Comparison of ENCODE assay signal across 16 cellular contexts in the genomic region with DNA sequence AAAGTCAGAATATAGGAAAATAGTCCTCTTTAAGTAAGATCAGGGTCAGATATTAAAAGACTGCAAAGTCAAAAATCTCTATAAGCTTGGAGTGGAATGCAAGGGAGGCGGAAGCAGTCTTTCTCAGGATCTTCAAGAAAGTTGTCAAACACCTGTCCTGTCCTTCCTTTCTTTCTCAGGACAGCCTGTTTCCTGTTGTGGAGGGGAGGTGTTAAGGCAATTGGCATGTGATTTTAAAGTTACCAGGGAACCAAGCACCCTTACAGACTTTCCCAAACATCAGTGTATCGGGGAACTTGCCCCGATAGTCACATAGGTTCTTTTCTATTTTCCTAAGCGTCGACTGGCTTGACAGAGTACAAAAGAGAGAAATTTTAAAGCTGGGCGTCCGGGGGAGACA. TPM values are rescaled to one million over a fixed set of nuclear protein-coding genes. Genes with fewer than 3 reads are reported as not detected.
DNase-seq lines count a peak whose midpoint lies in the region; ATAC-seq and TF ChIP-seq lines count a peak whose summit lies in the region.
"Had no signal": no experiment of that assay in that cellular context is flagged by ENCODE, and none has a peak within 500 bp of the region (broad histone marks: within the 10 kb centered on the region; RNA-seq: fewer than 3 reads in every experiment).

No MANE protein-coding gene starts in this region.

- H3K79me2 ChIP-seq in mammary epithelial cell (ENCODE audit: insufficient read depth, low read length): peaks cover 35% of the 10 kb centered on the region

- CTCF ChIA-PET in MCF 10A (lab: Yijun Ruan, JAX) (interaction anchor here (0.6 to 0.7 kb wide), 2 partner anchors 43 to 51 kb away, joined by 3 read pairs; no protein-coding TSS in a partner anchor), mammary epithelial cell (lab: Charles Lee; ENCODE audit: low non-redundant PET) (no interaction called here)
- CTCF ChIA-PET in activated CD8-positive, alpha-beta T cell treated with anti-CD3 and anti-CD28 coated beads, Interleukin-2, amount 10 ng/mL, durations not matched to agents 7 days and 5 days (lab: Charles Lee): no interaction called here

- DNase-seq in MCF 10A (ENCODE audit: unreplicated experiment) (no peak), mammary epithelial cell (no peak), type B pancreatic cell (ENCODE audit: extremely low spot score, unreplicated experiment) (no peak), suprapubic skin (ENCODE audit: low spot score in 2 of 2) (no peak), thyroid gland (no peak)
- DNase-seq in activated CD8-positive, alpha-beta T cell treated with anti-CD3 and anti-CD28 coated beads, Interleukin-2, amount 10 ng/mL, durations not matched to agents 7 days and 5 days: no peak
- DNase-seq: hippocampal formation; left lung; MG63; NCI-H526 treated with DMSO at 0.1 percent for 48 hours; stimulated activated CD4-positive, alpha-beta T cell treated with anti-CD3 and anti-CD28 coated beads, Interleukin-2, amount 100 ng/mL, for 24 hours; transverse colon had no signal

- H2AFZ ChIP-seq in mammary epithelial cell (ENCODE audit: low read depth, low read length): no peak overlapping the region

- POLR2A ChIA-PET in MCF 10A (lab: Yijun Ruan, JAX): interaction anchor here (1.0 kb wide), 1 partner anchor 9 kb away, joined by 4 read pairs; no protein-coding TSS in a partner anchor
- POLR2A ChIA-PET in activated CD8-positive, alpha-beta T cell treated with anti-CD3 and anti-CD28 coated beads, Interleukin-2, amount 10 ng/mL, durations not matched to agents 7 days and 5 days (lab: Charles Lee): interaction anchor here (0.5 kb wide), 1 partner anchor 55 kb away, joined by 4 read pairs; no protein-coding TSS in a partner anchor

- no peaks in the 10 kb centered on the region for H3K9me3 Mint-ChIP-seq in MCF 10A (ENCODE audit: unreplicated experiment)
- no peaks in the 10 kb centered on the region for H3K9me3 Mint-ChIP-seq in activated CD8-positive, alpha-beta T cell treated with anti-CD3 and anti-CD28 coated beads, Interleukin-2, amount 10 ng/mL, durations not matched to agents 7 days and 5 days (ENCODE audit: insufficient read depth)
- no peaks in the 10 kb centered on the region for H3K9me3 Mint-ChIP-seq in type B pancreatic cell

- H3K9ac ChIP-seq in mammary epithelial cell (ENCODE audit: insufficient read depth, low read length) (no peak overlapping the region), iPS-18a (ENCODE audit: low read length) (peak overlapping the region; percentile 8)

- H3K4me3 ChIP-seq in mammary epithelial cell (replicated peaks in 1 of 3; ENCODE audit: insufficient read depth in 1 of 3, low read depth in 2 of 3, low read length in 3 of 3) (no peak overlapping the region), iPS-18a (ENCODE audit: low read length) (peak overlapping the region; percentile 39), suprapubic skin (no peak overlapping the region), thyroid gland (replicated peaks in 1 of 3) (no peak overlapping the region)
- H3K4me3 ChIP-seq: left lung, right atrium auricular region, transverse colon had no signal

- no peaks in the 10 kb centered on the region for H4K20me1 ChIP-seq in mammary epithelial cell (ENCODE audit: insufficient read depth, low read length)

- H3K27me3 ChIP-seq in mammary epithelial cell (ENCODE audit: insufficient read depth, low read length): no peaks in the 10 kb centered on the region
- no peaks in the 10 kb centered on the region for H3K27me3 ChIP-seq in iPS-18a (ENCODE audit: control insufficient read depth, insufficient read depth, low read length)
- no peaks in the 10 kb centered on the region for H3K27me3 ChIP-seq in suprapubic skin
- H3K27me3 ChIP-seq in thyroid gland: no peaks in the 10 kb centered on the region
- H3K27me3 ChIP-seq: left lung, MG63, right atrium auricular region, transverse colon had no signal

- H3K4me3 Mint-ChIP-seq in MCF 10A (ENCODE audit: unreplicated experiment) (peak overlapping the region; percentile 53), type B pancreatic cell (peak overlapping the region; percentile 82)
- peak overlapping the region; percentile 47 for H3K4me3 Mint-ChIP-seq in activated CD8-positive, alpha-beta T cell treated with anti-CD3 and anti-CD28 coated beads, Interleukin-2, amount 10 ng/mL, durations not matched to agents 7 days and 5 days

- H3K36me3 Mint-ChIP-seq in MCF 10A (ENCODE audit: insufficient read depth, unreplicated experiment): peaks cover 49% of the 10 kb centered on the region
- H3K36me3 Mint-ChIP-seq in activated CD8-positive, alpha-beta T cell treated with anti-CD3 and anti-CD28 coated beads, Interleukin-2, amount 10 ng/mL, durations not matched to agents 7 days and 5 days (ENCODE audit: low read depth): peaks cover 24% of the 10 kb centered on the region
- H3K36me3 Mint-ChIP-seq in type B pancreatic cell: peaks cover 8% of the 10 kb centered on the region

- dilution Hi-C loops in mammary epithelial cell (cut with HindIII; ENCODE audit: low sequenced_read_pairs): loop anchor here (5.0 kb wide), 2 partner anchors 68 to 93 kb away; no protein-coding TSS in a partner anchor

- no peak overlapping the region for H3K27ac ChIP-seq in mammary epithelial cell (ENCODE audit: insufficient read depth, low read depth, low read length)
- peak overlapping the region; percentile 11 for H3K27ac ChIP-seq in iPS-18a (ENCODE audit: low read length)
- no peak overlapping the region for H3K27ac ChIP-seq in suprapubic skin
- H3K27ac ChIP-seq in thyroid gland: no peak overlapping the region
- H3K27ac ChIP-seq: left lung, right atrium auricular region, transverse colon had no signal

- intact Hi-C loops in MCF 10A (cut with micrococcal nuclease): no loop called here
- intact Hi-C loops in mammary epithelial cell (cut with micrococcal nuclease): loop anchor here (5.0 kb wide), 3 partner anchors 52 to 158 kb away; a partner anchor contains a TSS
- intact Hi-C loops in thyroid gland (cut with DNase I): no loop called here

- H3K27ac Mint-ChIP-seq in MCF 10A (ENCODE audit: low read depth, unreplicated experiment) (no peak overlapping the region), type B pancreatic cell (peak overlapping the region; percentile 87)
- no peak overlapping the region for H3K27ac Mint-ChIP-seq in activated CD8-positive, alpha-beta T cell treated with anti-CD3 and anti-CD28 coated beads, Interleukin-2, amount 10 ng/mL, durations not matched to agents 7 days and 5 days

- BruUV-seq in MCF 10A (replicated peaks; lab: Mats Ljungman, UMichigan) (no TSS peak), mammary epithelial cell (replicated peaks; lab: Mats Ljungman, UMichigan) (no TSS peak)

- peaks cover 12% of the 10 kb centered on the region for H3K36me3 ChIP-seq in mammary epithelial cell (ENCODE audit: insufficient read depth, low read length)
- peaks cover 36% of the 10 kb centered on the region for H3K36me3 ChIP-seq in iPS-18a (ENCODE audit: control insufficient read depth, low read depth, low read length)
- peaks cover 26% of the 10 kb centered on the region for H3K36me3 ChIP-seq in suprapubic skin
- peaks cover 17 to 26% of the 10 kb centered on the region in 2 donors for H3K36me3 ChIP-seq in thyroid gland

- H3K4me1 Mint-ChIP-seq in MCF 10A (ENCODE audit: insufficient read depth, unreplicated experiment): peaks cover 13% of the 10 kb centered on the region
- H3K4me1 Mint-ChIP-seq in activated CD8-positive, alpha-beta T cell treated with anti-CD3 and anti-CD28 coated beads, Interleukin-2, amount 10 ng/mL, durations not matched to agents 7 days and 5 days (ENCODE audit: low read depth): peaks cover 43% of the 10 kb centered on the region
- H3K4me1 Mint-ChIP-seq in type B pancreatic cell (ENCODE audit: unreplicated experiment): peaks cover 30% of the 10 kb centered on the region

- no peak for ATAC-seq in activated CD8-positive, alpha-beta T cell treated with anti-CD3 and anti-CD28 coated beads, Interleukin-2, amount 10 ng/mL, durations not matched to agents 7 days and 5 days
- no peak for ATAC-seq in HG02884 (IDR thresholded peaks at IDR 0.05; ENCODE audit: unreplicated experiment)
- ATAC-seq: left lung, Panc1 had no signal

- no peak for TF ChIP-seq CTCF in MCF 10A (IDR thresholded peaks at IDR 0.05; ENCODE audit: unreplicated experiment)
- no peak for TF ChIP-seq CTCF in mammary epithelial cell (conservative IDR thresholded peaks at IDR 0.05 in 1 of 2, IDR thresholded peaks at IDR 0.05 in 1 of 2; ENCODE audit: extremely low read depth in 1 of 2, insufficient read depth in 1 of 2, low read depth in 1 of 2, low read length in 2 of 2)
- no peak for TF ChIP-seq CTCF in type B pancreatic cell (conservative IDR thresholded peaks at IDR 0.05)
- no peak for TF ChIP-seq CTCF in suprapubic skin (IDR thresholded peaks at IDR 0.05)
- TF ChIP-seq CTCF in thyroid gland (IDR thresholded peaks at IDR 0.05): no peak

- 77% methylated on average over 6 of the region's 7 CpGs for WGBS in mammary epithelial cell (ENCODE audit: low coverage, missing lambda C conversion rate)
- WGBS in suprapubic skin: 77% methylated on average over 7 of the region's 7 CpGs
- WGBS in thyroid gland, 2 donors: 74 to 86% methylated on average over 7 of the region's 7 CpGs

- no peak for TF ChIP-seq EP300 in suprapubic skin (IDR thresholded peaks at IDR 0.05)

- in situ Hi-C loops in mammary epithelial cell (cut with MboI; ENCODE audit: low sequenced_read_pairs in 2 of 2): no loop called here

- H3K4me2 ChIP-seq in mammary epithelial cell (ENCODE audit: insufficient read depth, low read depth, low read length): no peak overlapping the region

- H3K27me3 Mint-ChIP-seq in MCF 10A (ENCODE audit: insufficient read depth, unreplicated experiment): no peaks in the 10 kb centered on the region
- no peaks in the 10 kb centered on the region for H3K27me3 Mint-ChIP-seq in activated CD8-positive, alpha-beta T cell treated with anti-CD3 and anti-CD28 coated beads, Interleukin-2, amount 10 ng/mL, durations not matched to agents 7 days and 5 days (ENCODE audit: low read depth)
- H3K27me3 Mint-ChIP-seq in type B pancreatic cell: no peaks in the 10 kb centered on the region

- no peaks in the 10 kb centered on the region for H3K9me3 ChIP-seq in mammary epithelial cell (replicated peaks; ENCODE audit: insufficient read depth, low read length)
- no peaks in the 10 kb centered on the region for H3K9me3 ChIP-seq in iPS-18a (ENCODE audit: control insufficient read depth, low read depth, low read length)
- H3K9me3 ChIP-seq in suprapubic skin: no peaks in the 10 kb centered on the region
- H3K9me3 ChIP-seq in thyroid gland: no peaks in the 10 kb centered on the region
- H3K9me3 ChIP-seq: left lung, MG63, right atrium auricular region, transverse colon had no signal

- TF ChIP-seq POLR2A in suprapubic skin (IDR thresholded peaks at IDR 0.05) (no peak), thyroid gland (IDR thresholded peaks at IDR 0.05) (no peak)

- H3K4me1 ChIP-seq in mammary epithelial cell (ENCODE audit: insufficient read depth, low read length) (peaks cover 9% of the 10 kb centered on the region), iPS-18a (ENCODE audit: control insufficient read depth, low read depth, low read length) (peaks cover 22% of the 10 kb centered on the region), suprapubic skin (peaks cover 32% of the 10 kb centered on the region), thyroid gland (peaks cover 16 to 17% of the 10 kb centered on the region in 2 donors)

RNA-seq across cellular contexts. Expression of a gene that starts 2.1 kb away (rescaled TPM):
- 362 and 455 TPM in 2 replicates for total RNA-seq in MCF 10A (2022)
- 100 to 1,000 TPM; 142 to 269 TPM for total RNA-seq in mammary epithelial cell
- 382 TPM for polyA plus RNA-seq in mammary epithelial cell
- polyA minus RNA-seq in mammary epithelial cell: 123 TPM
- 100 to 1,000 TPM; 232 to 238 TPM for total RNA-seq in activated CD8-positive, alpha-beta T cell treated with anti-CD3 and anti-CD28 coated beads, Interleukin-2, amount 10 ng/mL, durations not matched to agents 7 days and 5 days
- total RNA-seq in type B pancreatic cell (ENCODE audit: low replicate concordance): 239 and 287 TPM in 2 replicates
- 100 to 1,000 TPM; 167 to 312 (median 272) TPM for total RNA-seq in suprapubic skin
- total RNA-seq in thyroid gland: 100 to 1,000 TPM; 172 to 408 (median 330) TPM

RNA-seq across cellular contexts. Expression of a gene that starts 2.3 kb away (rescaled TPM):
- total RNA-seq in MCF 10A (2022) (11.9 and 12.8 TPM in 2 replicates), mammary epithelial cell (10 to 100 TPM; 13.7 to 20.5 TPM), type B pancreatic cell (ENCODE audit: low replicate concordance) (22.3 and 26.1 TPM in 2 replicates), suprapubic skin (10 to 100 TPM; 25.3 to 37.7 (median 31.3) TPM), thyroid gland (10 to 100 TPM; 33.6 to 48.6 (median 41.7) TPM)
- 16.8 TPM for polyA plus RNA-seq in mammary epithelial cell
- 26.4 TPM for polyA minus RNA-seq in mammary epithelial cell
- 10 to 100 TPM; 15.6 to 19.4 TPM for total RNA-seq in activated CD8-positive, alpha-beta T cell treated with anti-CD3 and anti-CD28 coated beads, Interleukin-2, amount 10 ng/mL, durations not matched to agents 7 days and 5 days

RNA-seq across cellular contexts. Expression of a gene that starts 32.2 kb away (rescaled TPM):
- total RNA-seq in MCF 10A (2022) (56.5 and 71.2 TPM in 2 replicates), mammary epithelial cell (10 to 100 TPM; 22.2 to 43.2 TPM), type B pancreatic cell (ENCODE audit: low replicate concordance) (27.9 and 28.5 TPM in 2 replicates), suprapubic skin (10 to 100 TPM; 20.2 to 68.2 (median 46.7) TPM), thyroid gland (10 to 100 TPM; 37.8 to 55.1 (median 49.7) TPM)
- 53.1 TPM for polyA plus RNA-seq in mammary epithelial cell
- 15.8 TPM for polyA minus RNA-seq in mammary epithelial cell
- 10 to 100 TPM; 45.1 to 45.8 TPM for total RNA-seq in activated CD8-positive, alpha-beta T cell treated with anti-CD3 and anti-CD28 coated beads, Interleukin-2, amount 10 ng/mL, durations not matched to agents 7 days and 5 days

RNA-seq across cellular contexts. Expression of a gene that starts 43.0 kb away (rescaled TPM):
- total RNA-seq in MCF 10A (2022) (26.0 and 33.1 TPM in 2 replicates), mammary epithelial cell (1 to 10 TPM; 3.5 to 7.1 TPM), type B pancreatic cell (ENCODE audit: low replicate concordance) (16.4 and 42.0 TPM in 2 replicates), suprapubic skin (10 to 100 TPM; 59.1 to 93.3 (median 61.4) TPM), thyroid gland (10 to 100 TPM; 24.1 to 40.3 (median 27.6) TPM)
- polyA plus RNA-seq in mammary epithelial cell: 1.6 TPM
- polyA minus RNA-seq in mammary epithelial cell: 1.1 TPM
- total RNA-seq in activated CD8-positive, alpha-beta T cell treated with anti-CD3 and anti-CD28 coated beads, Interleukin-2, amount 10 ng/mL, durations not matched to agents 7 days and 5 days: 1 to 10 TPM; 4.6 to 5.4 TPM

RNA-seq across cellular contexts. Expression of a gene that starts 57.3 kb away (rescaled TPM):
- 3.4 and 4.1 TPM in 2 replicates for total RNA-seq in MCF 10A (2022)
- total RNA-seq in mammary epithelial cell: 10 to 100 TPM; 38.5 to 45.5 TPM
- 25.8 TPM for polyA plus RNA-seq in mammary epithelial cell
- 15.7 TPM for polyA minus RNA-seq in mammary epithelial cell
- total RNA-seq in activated CD8-positive, alpha-beta T cell treated with anti-CD3 and anti-CD28 coated beads, Interleukin-2, amount 10 ng/mL, durations not matched to agents 7 days and 5 days: under 1 TPM; 0.13 to 0.18 TPM
- total RNA-seq in type B pancreatic cell (ENCODE audit: low replicate concordance): 34.9 and 96.2 TPM in 2 replicates
- total RNA-seq in suprapubic skin: 1 to 10 TPM; 5.6 to 8.6 (median 6.9) TPM
- 1 to 10 TPM; 2.6 to 9.8 (median 4.2) TPM for total RNA-seq in thyroid gland
